ENCODE assay signal across 34 cellular contexts in genomic region chrX:42189601-42190000, GRCh38.
"Had no signal": no experiment of that assay in that cellular context is flagged by ENCODE, and none has a peak within 500 bp of the region (broad histone marks: within the 10 kb centered on the region; RNA-seq: fewer than 3 reads in every experiment).

No MANE protein-coding gene starts in this region.

- FAIRE-seq: bronchial epithelial cell, colon had no signal

- H3K4me1 ChIP-seq: ascending aorta, esophagus muscularis mucosa, foreskin keratinocyte, gastrocnemius medialis had no signal

- H3K27ac Mint-ChIP-seq: activated CD4-positive, alpha-beta memory T cell treated with anti-CD3 and anti-CD28 coated beads, Interleukin-2, amount 10 ng/mL, durations not matched to agents 7 days and 5 days; activated CD4-positive, alpha-beta T cell treated with anti-CD3 and anti-CD28 coated beads, Interleukin-2, amount 10 ng/mL, durations not matched to agents 7 days and 5 days; activated naive CD4-positive, alpha-beta T cell treated with anti-CD3 and anti-CD28 coated beads, Interleukin-2, amount 10 ng/mL, durations not matched to agents 7 days and 5 days; activated naive CD4-positive, alpha-beta T cell treated with anti-CD3 and anti-CD28 coated beads, Interleukin-2, amount 50 U/mL, for 72 hours; activated naive CD8-positive, alpha-beta T cell treated with anti-CD3 and anti-CD28 coated beads, Interleukin-2, amount 10 ng/mL, durations not matched to agents 7 days and 5 days; activated T-cell treated with anti-CD3 and anti-CD28 coated beads, Interleukin-2, amount 50 U/mL, for 24 hours; activated T-cell treated with anti-CD3 and anti-CD28 coated beads, Interleukin-2, amount 50 U/mL, for 72 hours; effector memory CD8-positive, alpha-beta T cell; T-helper 17 cell; T-helper 2 cell treated with Interferon-gamma antibody and Interleukin-4, amounts not matched to agents 5 μg/mL and 100 μg/mL, for 36 hours had no signal

- H3K4me3 ChIP-seq: ascending aorta, esophagus muscularis mucosa, gastrocnemius medialis had no signal

- H3K27me3 ChIP-seq: ascending aorta, brain microvascular endothelial cell, esophagus muscularis mucosa, foreskin keratinocyte, gastrocnemius medialis had no signal

- H3K36me3 Mint-ChIP-seq: activated naive CD4-positive, alpha-beta T cell treated with anti-CD3 and anti-CD28 coated beads, Interleukin-2, amount 10 ng/mL, durations not matched to agents 7 days and 5 days; activated naive CD4-positive, alpha-beta T cell treated with anti-CD3 and anti-CD28 coated beads, Interleukin-2, amount 50 U/mL, for 72 hours had no signal

- H3K27ac ChIP-seq: ascending aorta, brain microvascular endothelial cell, esophagus muscularis mucosa, foreskin keratinocyte, gastrocnemius medialis, WERI-Rb-1 had no signal

- H3K27me3 Mint-ChIP-seq: activated CD4-positive, alpha-beta memory T cell treated with anti-CD3 and anti-CD28 coated beads, Interleukin-2, amount 10 ng/mL, durations not matched to agents 7 days and 5 days; activated CD4-positive, alpha-beta T cell treated with anti-CD3 and anti-CD28 coated beads, Interleukin-2, amount 10 ng/mL, durations not matched to agents 7 days and 5 days; activated naive CD4-positive, alpha-beta T cell treated with anti-CD3 and anti-CD28 coated beads, Interleukin-2, amount 10 ng/mL, durations not matched to agents 7 days and 5 days; activated naive CD8-positive, alpha-beta T cell treated with anti-CD3 and anti-CD28 coated beads, Interleukin-2, amount 10 ng/mL, durations not matched to agents 7 days and 5 days; central memory CD8-positive, alpha-beta T cell; effector memory CD8-positive, alpha-beta T cell; T-helper 17 cell had no signal

- H3K4me1 Mint-ChIP-seq: activated CD4-positive, alpha-beta memory T cell treated with anti-CD3 and anti-CD28 coated beads, Interleukin-2, amount 10 ng/mL, durations not matched to agents 7 days and 5 days; activated CD4-positive, alpha-beta T cell treated with anti-CD3 and anti-CD28 coated beads, Interleukin-2, amount 10 ng/mL, durations not matched to agents 7 days and 5 days; activated naive CD4-positive, alpha-beta T cell treated with anti-CD3 and anti-CD28 coated beads, Interleukin-2, amount 10 ng/mL, durations not matched to agents 7 days and 5 days; activated naive CD8-positive, alpha-beta T cell treated with anti-CD3 and anti-CD28 coated beads, Interleukin-2, amount 10 ng/mL, durations not matched to agents 7 days and 5 days; T-helper 17 cell had no signal

- H3K9me3 Mint-ChIP-seq: effector memory CD8-positive, alpha-beta T cell; T-helper 2 cell treated with Interferon-gamma antibody and Interleukin-4, amounts not matched to agents 5 μg/mL and 100 μg/mL, for 36 hours had no signal

- ATAC-seq: activated naive CD4-positive, alpha-beta T cell treated with anti-CD3 and anti-CD28 coated beads, Interleukin-2, amount 50 U/mL, for 72 hours; activated T-cell treated with anti-CD3 and anti-CD28 coated beads, Interleukin-2, amount 50 U/mL, for 72 hours; effector memory CD8-positive, alpha-beta T cell; foreskin keratinocyte; gastrocnemius medialis; T-helper 17 cell had no signal

- H3K4me3 Mint-ChIP-seq: activated CD4-positive, alpha-beta memory T cell treated with anti-CD3 and anti-CD28 coated beads, Interleukin-2, amount 10 ng/mL, durations not matched to agents 7 days and 5 days; activated CD4-positive, alpha-beta T cell treated with anti-CD3 and anti-CD28 coated beads, Interleukin-2, amount 10 ng/mL, durations not matched to agents 7 days and 5 days; activated naive CD4-positive, alpha-beta T cell treated with anti-CD3 and anti-CD28 coated beads, Interleukin-2, amount 10 ng/mL, durations not matched to agents 7 days and 5 days; activated naive CD8-positive, alpha-beta T cell treated with anti-CD3 and anti-CD28 coated beads, Interleukin-2, amount 10 ng/mL, durations not matched to agents 7 days and 5 days; activated T-cell treated with anti-CD3 and anti-CD28 coated beads, Interleukin-2, amount 50 U/mL, for 24 hours; activated T-cell treated with anti-CD3 and anti-CD28 coated beads, Interleukin-2, amount 50 U/mL, for 72 hours; central memory CD8-positive, alpha-beta T cell; effector memory CD8-positive, alpha-beta T cell; T-helper 17 cell; T-helper 2 cell treated with Interferon-gamma antibody and Interleukin-4, amounts not matched to agents 5 μg/mL and 100 μg/mL, for 36 hours had no signal

- DNase-seq: activated CD4-positive, alpha-beta memory T cell treated with anti-CD3 and anti-CD28 coated beads, Interleukin-2, amount 10 ng/mL, durations not matched to agents 7 days and 5 days; activated CD4-positive, alpha-beta T cell treated with anti-CD3 and anti-CD28 coated beads for 4 hours; activated CD4-positive, alpha-beta T cell treated with anti-CD3 and anti-CD28 coated beads, Interleukin-2, amount 10 ng/mL, durations not matched to agents 7 days and 5 days; activated CD4-positive, alpha-beta T cell treated with anti-CD3 and anti-CD28 coated beads, Interleukin-2, amount 50 U/mL, for 4 hours; activated CD4-positive, CD25-positive, alpha-beta regulatory T cell; activated CD4-positive, CD25-positive, alpha-beta regulatory T cell treated with anti-CD3 and anti-CD28 coated beads, Interleukin-2, amount 50 U/mL, for 72 hours; activated CD8-positive, alpha-beta memory T cell treated with anti-CD3 and anti-CD28 coated beads, Interleukin-2, amount 50 U/mL, for 48 hours; activated gamma-delta T cell; activated naive CD4-positive, alpha-beta T cell; activated naive CD4-positive, alpha-beta T cell treated with anti-CD3 and anti-CD28 coated beads, Interleukin-2, amount 10 ng/mL, durations not matched to agents 7 days and 5 days; activated naive CD8-positive, alpha-beta T cell treated with anti-CD3 and anti-CD28 coated beads, Interleukin-2, amount 10 ng/mL, durations not matched to agents 7 days and 5 days; activated T-cell treated with anti-CD3 and anti-CD28 coated beads for 4 hours; activated T-cell treated with anti-CD3 and anti-CD28 coated beads, Interleukin-2, amount 50 U/mL, for 24 hours; activated T-cell treated with anti-CD3 and anti-CD28 coated beads, Interleukin-2, amount 50 U/mL, for 72 hours; brain microvascular endothelial cell; cortex of kidney; dermis blood vessel endothelial cell; effector CD4-positive, alpha-beta T cell; effector memory CD8-positive, alpha-beta T cell; erythroblast; foreskin keratinocyte; gastrocnemius medialis; SW 1271; T-helper 1 cell; T-helper 17 cell; T1000; WERI-Rb-1 had no signal

- H3K36me3 ChIP-seq: ascending aorta, brain microvascular endothelial cell, esophagus muscularis mucosa, gastrocnemius medialis, WERI-Rb-1 had no signal

- H3K9me3 ChIP-seq: ascending aorta, esophagus muscularis mucosa, gastrocnemius medialis had no signal
